ENCODE assay signal across 10 cellular contexts in genomic region chr15:96042734-96043224, GRCh38.
A peak's percentile ranks its signal among the peaks of the same experiment; 100 is the strongest.
DNase-seq lines count a peak whose midpoint lies in the region; ATAC-seq and TF ChIP-seq lines count a peak whose summit lies in the region.
"Had no signal": no experiment of that assay in that cellular context is flagged by ENCODE, and none has a peak within 500 bp of the region (broad histone marks: within the 10 kb centered on the region; RNA-seq: fewer than 3 reads in every experiment).

No MANE protein-coding gene starts in this region.

- H3K4me3 Mint-ChIP-seq in WTC11, result no peak overlapping the region

- H3K9me3 Mint-ChIP-seq in WTC11, result no peaks in the 10 kb centered on the region

- ATAC-seq in GM18517 (IDR thresholded peaks at IDR 0.05; ENCODE audit: unreplicated experiment) (peak; percentile 94), GM21717 (IDR thresholded peaks at IDR 0.05; ENCODE audit: unreplicated experiment) (peak; percentile 79), HG03442 (IDR thresholded peaks at IDR 0.05; ENCODE audit: unreplicated experiment) (peak; percentile 69), WTC11 (no peak)

- POLR2A ChIA-PET in WTC11 (lab: Charles Lee), result interaction anchor here (0.6 kb wide), 1 partner anchor 245 kb away, joined by 4 read pairs; no protein-coding TSS in a partner anchor

- H3K27ac ChIP-seq in coronary artery, result no peak overlapping the region

- TF ChIP-seq CTCF in coronary artery (IDR thresholded peaks at IDR 0.05) (no peak), WTC11 (IDR thresholded peaks at IDR 0.05) (no peak)

- H3K27ac Mint-ChIP-seq in WTC11, result no peak overlapping the region

- H3K36me3 Mint-ChIP-seq in WTC11, result no peaks in the 10 kb centered on the region

- DNase-seq in coronary artery (ENCODE audit: low spot score), result no peak
- no peak for DNase-seq in NCI-H510A (lab: John Stamatoyannopoulos, UW)
- no peak for DNase-seq in LoVo (ENCODE audit: low spot score)
- DNase-seq in activated CD4-positive, alpha-beta T cell treated with anti-CD3 and anti-CD28 coated beads for 48 hours, result no peak
- DNase-seq in WTC11 (ENCODE audit: low spot score), result no peak
- DNase-seq: activated naive CD4-positive, alpha-beta T cell; T-helper 1 cell had no signal

- H3K4me3 ChIP-seq in coronary artery, result peak overlapping the region; percentile 27

- CTCF ChIA-PET in WTC11 (lab: Charles Lee), result no interaction called here

- peaks cover 73% of the 10 kb centered on the region for H3K27me3 Mint-ChIP-seq in WTC11 (ENCODE audit: low read depth)

- peaks cover 3% of the 10 kb centered on the region for H3K4me1 Mint-ChIP-seq in WTC11

TF ChIP-seq in WTC11, 78 proteins besides CTCF, POLR2A, EP300 and RAD21:
- TF ChIP-seq HMGXB4 (CRISPR knock-in tag; IDR thresholded peaks at IDR 0.05), result no peak
- TF ChIP-seq ZNF416 (CRISPR knock-in tag; IDR thresholded peaks at IDR 0.05), result no peak
- no peak for TF ChIP-seq HMGA2 (CRISPR knock-in tag; IDR thresholded peaks at IDR 0.05)
- no peak for TF ChIP-seq ZBTB21 (CRISPR knock-in tag; IDR thresholded peaks at IDR 0.05; ENCODE audit: borderline replicate concordance)
- TF ChIP-seq ZNF423 (CRISPR knock-in tag; IDR thresholded peaks at IDR 0.05), result no peak
- no peak for TF ChIP-seq MLX (CRISPR knock-in tag; IDR thresholded peaks at IDR 0.05)
- no peak for TF ChIP-seq ZNF671 (CRISPR knock-in tag; IDR thresholded peaks at IDR 0.05)
- no peak for TF ChIP-seq CDX4 (CRISPR knock-in tag; IDR thresholded peaks at IDR 0.05; ENCODE audit: borderline replicate concordance)
- no peak for TF ChIP-seq ESRRA (CRISPR knock-in tag; IDR thresholded peaks at IDR 0.05; ENCODE audit: borderline replicate concordance)
- no peak for TF ChIP-seq SMAD3 (CRISPR knock-in tag; IDR thresholded peaks at IDR 0.05; ENCODE audit: borderline replicate concordance)
- TF ChIP-seq OVOL2 (CRISPR knock-in tag; IDR thresholded peaks at IDR 0.05; ENCODE audit: borderline replicate concordance), result no peak
- TF ChIP-seq GABPB1 (CRISPR knock-in tag; IDR thresholded peaks at IDR 0.05), result no peak
- TF ChIP-seq MXD4 (CRISPR knock-in tag; IDR thresholded peaks at IDR 0.05; ENCODE audit: borderline replicate concordance), result no peak
